ENCODE assay signal across 33 cellular contexts in genomic region chr2:6487805-6488204, GRCh38.
"Had no signal": no experiment of that assay in that cellular context is flagged by ENCODE, and none has a peak within 500 bp of the region (broad histone marks: within the 10 kb centered on the region; RNA-seq: fewer than 3 reads in every experiment).

No MANE protein-coding gene starts in this region.

- H3K27ac ChIP-seq: adrenal gland, ascending aorta, body of pancreas, brain microvascular endothelial cell, breast epithelium, cardiac muscle cell had no signal

- H3K4me1 ChIP-seq: adrenal gland, ascending aorta, breast epithelium had no signal

- DNase-seq: activated effector memory CD4-positive, alpha-beta T cell treated with anti-CD3 and anti-CD28 coated beads, Interleukin-2, amount 50 U/mL, for 16 hours; activated effector memory CD4-positive, alpha-beta T cell treated with Interleukin-2 at 50 U/mL for 16 hours; activated gamma-delta T cell; activated gamma-delta T cell treated with Interleukin-2 at 50 U/mL for 16 hours; activated naive CD4-positive, alpha-beta T cell; activated naive CD4-positive, alpha-beta T cell treated with anti-CD3 and anti-CD28 coated beads for 36 hours; activated naive CD4-positive, alpha-beta T cell treated with anti-CD3 and anti-CD28 coated beads, Interleukin-2, amount 10 ng/mL, durations not matched to agents 7 days and 5 days; activated naive CD4-positive, alpha-beta T cell treated with anti-CD3 and anti-CD28 coated beads, Interleukin-2, amount 50 U/mL, for 16 hours; activated naive CD4-positive, alpha-beta T cell treated with Interleukin-2 at 50 U/mL for 16 hours; activated naive CD8-positive, alpha-beta T cell treated with anti-CD3 and anti-CD28 coated beads for 36 hours; activated naive CD8-positive, alpha-beta T cell treated with anti-CD3 and anti-CD28 coated beads, Interleukin-2, amount 10 ng/mL, durations not matched to agents 7 days and 5 days; activated naive CD8-positive, alpha-beta T cell treated with anti-CD3 and anti-CD28 coated beads, Interleukin-2, amount 50 U/mL, for 24 hours; activated T-cell treated with anti-CD3 and anti-CD28 coated beads, Interleukin-2, amount 50 U/mL, for 1 hour; activated T-cell treated with anti-CD3 and anti-CD28 coated beads, Interleukin-2, amount 50 U/mL, for 24 hours; activated T-cell treated with anti-CD3 and anti-CD28 coated beads, Interleukin-2, amount 50 U/mL, for 4 hours; activated T-cell treated with anti-CD3 and anti-CD28 coated beads, Interleukin-2, amount 50 U/mL, for 48 hours; activated T-cell treated with anti-CD3 and anti-CD28 coated beads, Interleukin-2, amount 50 U/mL, for 72 hours; adrenal gland; amniotic stem cell; anterior cingulate cortex; aorta; body of pancreas; brain microvascular endothelial cell; caudate nucleus; central memory CD4-positive, alpha-beta T cell; cerebellar nuclear complex had no signal

- H3K4me3 ChIP-seq: adrenal gland, ascending aorta, body of pancreas, breast epithelium, cardiac muscle cell had no signal

- FAIRE-seq: astrocyte, bronchial epithelial cell had no signal

- H3K9me3 ChIP-seq: adrenal gland, ascending aorta, body of pancreas, breast epithelium had no signal

- ATAC-seq: activated naive CD4-positive, alpha-beta T cell treated with anti-CD3 and anti-CD28 coated beads, Interleukin-2, amount 50 U/mL, for 72 hours; activated naive CD8-positive, alpha-beta T cell treated with anti-CD3 and anti-CD28 coated beads, Interleukin-2, amount 50 U/mL, for 24 hours; activated T-cell treated with anti-CD3 and anti-CD28 coated beads, Interleukin-2, amount 50 U/mL, for 4 hours; activated T-cell treated with anti-CD3 and anti-CD28 coated beads, Interleukin-2, amount 50 U/mL, for 72 hours; activated T-helper 17 cell treated with anti-CD3 and anti-CD28 coated beads, Interleukin-2, amount 50 U/mL, for 72 hours; body of pancreas had no signal

- H3K36me3 ChIP-seq: adrenal gland, ascending aorta, brain microvascular endothelial cell, breast epithelium, cardiac muscle cell had no signal

- H3K27me3 ChIP-seq: adrenal gland, ascending aorta, body of pancreas, brain microvascular endothelial cell, breast epithelium, cardiac muscle cell had no signal
